12 cellular contexts compared by ENCODE assay signal in the genomic region with DNA sequence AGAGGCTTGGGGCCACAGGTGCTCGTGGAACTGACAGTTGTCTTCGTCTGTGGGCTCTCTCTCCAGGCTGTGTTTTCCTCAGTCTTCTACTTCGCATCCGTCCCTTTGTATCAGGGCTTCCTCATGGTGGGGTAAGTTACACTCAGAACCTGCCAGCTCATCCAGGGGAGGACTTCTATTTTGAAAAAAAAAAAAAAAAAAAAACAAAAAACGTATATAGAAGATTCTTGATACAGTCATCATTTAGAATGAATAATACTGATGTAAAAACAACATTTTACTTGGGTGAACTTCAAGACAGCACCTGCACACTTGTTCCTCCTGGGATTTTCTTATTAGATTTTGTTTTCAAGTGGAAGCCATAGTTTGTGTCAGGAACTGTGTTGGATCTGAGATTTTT. TPM values are rescaled to one million over a fixed set of nuclear protein-coding genes. Genes with fewer than 3 reads are reported as not detected.
A peak's percentile ranks its signal among the peaks of the same experiment; 100 is the strongest.
DNase-seq lines count a peak whose midpoint lies in the region; ATAC-seq and TF ChIP-seq lines count a peak whose summit lies in the region.
"Had no signal": no experiment of that assay in that cellular context is flagged by ENCODE, and none has a peak within 500 bp of the region (broad histone marks: within the 10 kb centered on the region; RNA-seq: fewer than 3 reads in every experiment).

No MANE protein-coding gene starts in this region.

- DNase-seq in HT1080 (ENCODE audit: low read depth) (peak; percentile 40), astrocyte of the spinal cord (ENCODE audit: low read depth, low spot score) (peak; percentile 47), fibroblast of mammary gland (ENCODE audit: low read depth) (peak; percentile 15), NCI-H1105 treated with DMSO at 0.1 percent for 48 hours (lab: John Stamatoyannopoulos, UW) (no peak), AG08395 (ENCODE audit: low spot score) (no peak)
- DNase-seq: CD8-positive, alpha-beta T cell; COR-L47; DND-41; GDM1 had no signal

- in situ Hi-C loops in astrocyte of the spinal cord (cut with HindIII; ENCODE audit: low sequenced_read_pairs), result no loop called here

- H3K4me3 ChIP-seq in astrocyte of the spinal cord (ENCODE audit: low read depth, low read length) (no peak overlapping the region), fibroblast of mammary gland (ENCODE audit: control insufficient read depth, low read depth, low read length) (no peak overlapping the region)

- no peak for ATAC-seq in GM18873 (IDR thresholded peaks at IDR 0.05; ENCODE audit: low FRiP score, unreplicated experiment)
- ATAC-seq in GM21447 (IDR thresholded peaks at IDR 0.05; ENCODE audit: unreplicated experiment), result no peak
- ATAC-seq: CD8-positive, alpha-beta T cell; HCT116 had no signal

- TF ChIP-seq CTCF in astrocyte of the spinal cord (IDR thresholded peaks at IDR 0.05; ENCODE audit: low read depth, low read length) (no peak), fibroblast of mammary gland (conservative IDR thresholded peaks at IDR 0.05; ENCODE audit: control insufficient read depth, insufficient read depth, low read depth, low read length) (no peak)

RNA-seq across cellular contexts. Expression of gene NFATC1, which starts 47.7 kb away (rescaled TPM):
- total RNA-seq in HT1080 (2014; rRNA removed; shearing (Covaris generic)), result 0.10 TPM in 1 of 2 replicates, not detected in the other
- polyA plus RNA-seq in HT1080 (2015; cell fraction: cytosol; rRNA removed), result 0.46 and 0.64 TPM in 2 replicates
- 0.19 and 0.73 TPM in 2 replicates for polyA plus RNA-seq in HT1080 (2015; cell fraction: nucleus; rRNA removed)

Comparison
In these comparisons a context has a peak if more than half of its experiments do, and no peak if none do; other contexts are left out.
1. DNase-seq: peak in HT1080 (single experiment), astrocyte of the spinal cord (single experiment) and fibroblast of mammary gland (single experiment); none in NCI-H1105 treated with DMSO at 0.1 percent for 48 hours (single experiment) and AG08395 (single experiment).